Comparison of ENCODE assay signal across 8 cellular contexts in the genomic region with DNA sequence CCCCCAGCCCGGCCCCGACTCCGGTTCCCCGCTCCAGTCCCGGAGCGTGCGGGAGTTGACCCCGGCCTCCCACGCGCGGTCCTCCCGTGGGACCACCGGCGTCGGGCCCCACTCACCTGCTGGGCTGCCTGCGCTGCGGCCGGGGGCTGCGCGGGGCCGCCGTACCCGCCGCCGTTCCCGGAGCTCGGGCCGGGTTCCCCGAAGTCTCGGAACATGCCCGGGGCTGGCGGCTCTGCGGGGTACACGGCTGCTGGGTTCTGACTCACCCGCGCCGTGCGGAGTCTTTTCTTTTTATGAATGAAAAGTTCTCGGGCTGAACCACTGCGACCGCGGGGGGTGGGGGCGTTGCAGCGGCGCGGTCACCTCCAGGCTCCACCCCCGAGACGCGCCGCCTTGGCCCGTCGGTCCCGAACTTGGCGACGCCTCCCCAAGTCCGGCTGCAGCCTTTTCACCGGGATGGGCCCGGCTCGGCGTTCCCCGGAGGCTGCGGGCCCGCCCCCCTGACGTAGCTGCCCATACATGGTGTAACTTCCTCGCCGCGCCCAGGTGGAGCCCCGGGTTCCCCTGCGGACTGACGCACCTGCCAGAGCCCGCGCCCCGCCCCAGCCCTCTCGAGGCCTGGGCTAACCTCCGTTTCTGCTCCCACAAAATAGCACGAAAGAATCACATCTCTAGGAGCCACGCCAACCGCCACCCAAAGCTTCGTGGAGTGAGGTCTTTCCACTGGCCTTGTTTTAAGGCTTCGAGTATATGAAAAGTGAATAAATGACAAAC. TPM values are rescaled to one million over a fixed set of nuclear protein-coding genes. Genes with fewer than 3 reads are reported as not detected.
DNase-seq lines count a peak whose midpoint lies in the region; ATAC-seq and TF ChIP-seq lines count a peak whose summit lies in the region.

A gene (minus strand): TSS at position 264 of the 774 bp plus-strand sequence. CDS start 49 bp downstream, at position 215.

- H3K27ac ChIP-seq in coronary artery (peak within 1 kb of the TSS; percentile 60 to 88), left lung (peak within 1 kb of the TSS; percentile 34 to 89)

- H3K9me3 ChIP-seq in left lung, result no peaks in the 10 kb centered on the region

- intact Hi-C loops in activated CD4-positive, alpha-beta T cell treated with anti-CD3 and anti-CD28 coated beads, Interleukin-2, amount 10 ng/mL, durations not matched to agents 24 days and 14 days (cut with micrococcal nuclease), result loop anchor here (1.0 to 2.0 kb wide), 5 partner anchors 12 to 102 kb away; a partner anchor contains a TSS
- intact Hi-C loops in left lung (cut with DNase I), result no loop called here

- H3K4me1 ChIP-seq in left lung, result peaks cover 9 to 48% of the 10 kb centered on the region in 2 donors

- peaks cover 0 to 18% of the 10 kb centered on the region in 2 donors for H3K36me3 ChIP-seq in left lung

- H3K27me3 ChIP-seq in left lung, result peaks cover 0 to 7% of the 10 kb centered on the region in 2 donors

- TF ChIP-seq CTCF in coronary artery (IDR thresholded peaks at IDR 0.05) (no peak), left lung (IDR thresholded peaks at IDR 0.05) (no peak)

- H3K4me3 ChIP-seq in coronary artery, result peak within 1 kb of the TSS; percentile 81
- peak within 1 kb of the TSS; percentile 43 to 70 for H3K4me3 ChIP-seq in left lung

- peak; percentile 34 to 69 for DNase-seq in NCI-H2081 (lab: John Stamatoyannopoulos, UW)
- no peak for DNase-seq in NCI-H2081 treated with DMSO at 0.1 percent for 48 hours (lab: John Stamatoyannopoulos, UW)
- peak; percentile 46 for DNase-seq in NCI-H2171 (lab: John Stamatoyannopoulos, UW)
- peak; percentile 97 for DNase-seq in activated CD4-positive, alpha-beta T cell treated with anti-CD3 and anti-CD28 coated beads, Interleukin-2, amount 10 ng/mL, durations not matched to agents 24 days and 14 days
- peak; percentile 93 for DNase-seq in coronary artery (ENCODE audit: low spot score)
- peak; percentile 94 to 98 for DNase-seq in left lung
- DNase-seq in stimulated activated CD4-positive, alpha-beta T cell treated with anti-CD3 and anti-CD28 coated beads, Interleukin-2, amount 100 ng/mL, for 24 hours, result peak; percentile 94 to 97

- ATAC-seq in HG02870 (IDR thresholded peaks at IDR 0.05; ENCODE audit: unreplicated experiment) (peak; percentile 76), left lung (peak; percentile 94)

- H3K4me1 Mint-ChIP-seq in activated CD4-positive, alpha-beta T cell treated with anti-CD3 and anti-CD28 coated beads, Interleukin-2, amount 10 ng/mL, durations not matched to agents 24 days and 14 days, result peaks cover 37% of the 10 kb centered on the region

- peaks cover 10% of the 10 kb centered on the region for H3K27me3 Mint-ChIP-seq in activated CD4-positive, alpha-beta T cell treated with anti-CD3 and anti-CD28 coated beads, Interleukin-2, amount 10 ng/mL, durations not matched to agents 24 days and 14 days

- peaks cover 25% of the 10 kb centered on the region for H3K36me3 Mint-ChIP-seq in activated CD4-positive, alpha-beta T cell treated with anti-CD3 and anti-CD28 coated beads, Interleukin-2, amount 10 ng/mL, durations not matched to agents 24 days and 14 days (ENCODE audit: low read depth)

- peak within 1 kb of the TSS; percentile 78 for H3K27ac Mint-ChIP-seq in activated CD4-positive, alpha-beta T cell treated with anti-CD3 and anti-CD28 coated beads, Interleukin-2, amount 10 ng/mL, durations not matched to agents 24 days and 14 days

- no peaks in the 10 kb centered on the region for H3K9me3 Mint-ChIP-seq in activated CD4-positive, alpha-beta T cell treated with anti-CD3 and anti-CD28 coated beads, Interleukin-2, amount 10 ng/mL, durations not matched to agents 24 days and 14 days

- H3K4me3 Mint-ChIP-seq in activated CD4-positive, alpha-beta T cell treated with anti-CD3 and anti-CD28 coated beads, Interleukin-2, amount 10 ng/mL, durations not matched to agents 24 days and 14 days, result peak within 1 kb of the TSS; percentile 82

RNA-seq across cellular contexts. Expression of the gene that starts here (rescaled TPM):
- 32.1 and 32.9 TPM in 2 replicates for total RNA-seq in activated CD4-positive, alpha-beta T cell treated with anti-CD3 and anti-CD28 coated beads, Interleukin-2, amount 10 ng/mL, durations not matched to agents 24 days and 14 days
- 10 to 100 TPM in 1 of 2 donors, 1 to 10 TPM in 1; 3.4 to 16.3 TPM for total RNA-seq in left lung
